ENCODE assay signal across 22 cellular contexts in genomic region chr11:76239483-76240142, GRCh38. TPM values are rescaled to one million over a fixed set of nuclear protein-coding genes. Genes with fewer than 3 reads are reported as not detected.
"Had no signal": no experiment of that assay in that cellular context is flagged by ENCODE, and none has a peak within 500 bp of the region (broad histone marks: within the 10 kb centered on the region; RNA-seq: fewer than 3 reads in every experiment).

No MANE protein-coding gene starts in this region.

- H3K4me2 ChIP-seq: smooth muscle cell had no signal

- H3K27ac ChIP-seq: epithelial cell of prostate, esophagus muscularis mucosa, gastrocnemius medialis, heart right ventricle, left lung, neutrophil, stomach, thoracic aorta, transverse colon had no signal

- H3K27ac Mint-ChIP-seq: dendritic cell treated with granulocyte-macrophage colony-stimulating factor and Interleukin-4, amounts not matched to agents 40 ng/mL and 50 ng/mL, for 4 days; effector memory CD8-positive, alpha-beta T cell; naive B cell; nephron had no signal

- H3K36me3 ChIP-seq: esophagus muscularis mucosa, gastrocnemius medialis, heart right ventricle, left lung, neutrophil, stomach, thoracic aorta, transverse colon had no signal

- H3K9me3 ChIP-seq: esophagus muscularis mucosa, gastrocnemius medialis, heart right ventricle, left lung, neutrophil, stomach, thoracic aorta, transverse colon had no signal

- H3K9me3 Mint-ChIP-seq: central memory CD8-positive, alpha-beta T cell; dendritic cell treated with granulocyte-macrophage colony-stimulating factor and Interleukin-4, amounts not matched to agents 40 ng/mL and 50 ng/mL, for 4 days; effector memory CD8-positive, alpha-beta T cell; nephron had no signal

- H3K4me3 ChIP-seq: esophagus muscularis mucosa, gastrocnemius medialis, heart right ventricle, left lung, smooth muscle cell, stomach, thoracic aorta, transverse colon had no signal

- H3K4me3 Mint-ChIP-seq: central memory CD8-positive, alpha-beta T cell; dendritic cell treated with granulocyte-macrophage colony-stimulating factor and Interleukin-4, amounts not matched to agents 40 ng/mL and 50 ng/mL, for 4 days; effector memory CD8-positive, alpha-beta T cell had no signal

- H3K36me3 Mint-ChIP-seq: naive B cell had no signal

- H3K27me3 ChIP-seq: esophagus muscularis mucosa, gastrocnemius medialis, left lung, transverse colon had no signal

- DNase-seq: effector memory CD8-positive, alpha-beta T cell; gastrocnemius medialis; heart right ventricle; hypothalamus; mesendoderm; naive B cell; stimulated activated CD4-positive, alpha-beta T cell treated with anti-CD3 and anti-CD28 coated beads, Interleukin-4, amount 100 ng/mL, for 1 hour; stimulated activated naive CD4-positive, alpha-beta T cell; stomach; substantia nigra; transverse colon had no signal

- ATAC-seq: effector memory CD8-positive, alpha-beta T cell; gastrocnemius medialis; heart right ventricle; left lung; right cardiac atrium had no signal

RNA-seq across cellular contexts. Expression of gene WNT11, which starts 33.3 kb away (rescaled TPM):
- total RNA-seq: fibroblast of villous mesenchyme had no signal
